ENCODE assay signal across 9 cellular contexts in the genomic region with DNA sequence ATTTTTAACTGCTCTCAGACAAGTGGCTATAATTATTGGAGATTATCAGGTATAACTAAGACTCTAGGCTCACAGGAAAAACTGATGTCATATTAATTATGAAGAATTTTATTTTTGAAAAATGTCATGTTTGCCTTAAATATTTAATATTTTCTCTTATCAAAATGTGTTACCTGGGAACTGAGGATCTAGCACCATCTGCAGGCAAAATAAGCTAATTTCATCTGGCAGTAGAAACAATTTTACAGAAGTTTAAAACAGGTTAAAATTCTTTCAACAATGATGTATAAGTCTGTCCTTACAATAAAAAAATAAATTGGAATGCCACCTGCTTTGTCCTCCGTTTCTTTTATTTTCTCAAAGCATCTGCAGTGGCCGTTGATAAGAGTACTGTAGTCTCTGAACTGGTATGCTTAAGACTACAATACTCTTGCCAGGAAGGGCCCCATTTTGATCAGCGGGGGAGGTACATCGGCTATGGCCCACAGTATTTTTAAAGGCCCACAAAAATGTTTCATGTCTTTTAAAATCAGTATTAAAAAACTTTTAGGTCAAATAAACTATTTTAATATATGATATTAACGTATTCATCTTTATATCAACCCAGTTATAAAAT.
DNase-seq lines count a peak whose midpoint lies in the region; ATAC-seq, FAIRE-seq and TF ChIP-seq lines count a peak whose summit lies in the region.
"Had no signal": no experiment of that assay in that cellular context is flagged by ENCODE, and none has a peak within 500 bp of the region (broad histone marks: within the 10 kb centered on the region; RNA-seq: fewer than 3 reads in every experiment).

No MANE protein-coding gene starts in this region.

- peak; percentile 35 for TF ChIP-seq CTCF in HFF-Myc (IDR thresholded peaks at IDR 0.05; ENCODE audit: low read depth, low read length, missing control alignments)

- H3K27ac Mint-ChIP-seq in activated T-helper 17 cell treated with anti-CD3 and anti-CD28 coated beads, Interleukin-2, amount 50 U/mL, for 72 hours, result peak overlapping the region; percentile 51

- H3K4me3 Mint-ChIP-seq in activated T-helper 17 cell treated with anti-CD3 and anti-CD28 coated beads, Interleukin-2, amount 50 U/mL, for 72 hours, result no peak overlapping the region

- DNase-seq in DMS153 (lab: John Stamatoyannopoulos, UW) (peak; percentile 15), HFF-Myc (ENCODE audit: extremely low read depth, low read depth) (no peak), ecto neural progenitor cell (ENCODE audit: low spot score) (no peak), hepatic stellate cell (ENCODE audit: low spot score) (no peak)

- peaks cover 4% of the 10 kb centered on the region for H3K4me1 Mint-ChIP-seq in activated T-helper 17 cell treated with anti-CD3 and anti-CD28 coated beads, Interleukin-2, amount 50 U/mL, for 72 hours

- peak; percentile 99 for FAIRE-seq in islet of Langerhans (lab: Jason Lieb, UNC)

- H3K27me3 Mint-ChIP-seq in activated T-helper 17 cell treated with anti-CD3 and anti-CD28 coated beads, Interleukin-2, amount 50 U/mL, for 72 hours, result no peaks in the 10 kb centered on the region

- H3K36me3 Mint-ChIP-seq in activated T-helper 17 cell treated with anti-CD3 and anti-CD28 coated beads, Interleukin-2, amount 50 U/mL, for 72 hours (ENCODE audit: low read depth), result no peaks in the 10 kb centered on the region

- peak; percentile 28 for ATAC-seq in activated T-helper 17 cell treated with anti-CD3 and anti-CD28 coated beads, Interleukin-2, amount 50 U/mL, for 72 hours (replicated peaks)
- no peak for ATAC-seq in GM18909 (IDR thresholded peaks at IDR 0.05; ENCODE audit: poor library complexity, unreplicated experiment)
- no peak for ATAC-seq in GM21619 (IDR thresholded peaks at IDR 0.05; ENCODE audit: unreplicated experiment)
- ATAC-seq: mucosa of descending colon had no signal

- H3K9me3 Mint-ChIP-seq in activated T-helper 17 cell treated with anti-CD3 and anti-CD28 coated beads, Interleukin-2, amount 50 U/mL, for 72 hours, result no peaks in the 10 kb centered on the region

- no peak overlapping the region for H3K4me3 ChIP-seq in HFF-Myc (replicated peaks; ENCODE audit: low read depth, low read length)
- H3K4me3 ChIP-seq: mucosa of descending colon had no signal
